ENCODE assay signal across 8 cellular contexts in the genomic region with DNA sequence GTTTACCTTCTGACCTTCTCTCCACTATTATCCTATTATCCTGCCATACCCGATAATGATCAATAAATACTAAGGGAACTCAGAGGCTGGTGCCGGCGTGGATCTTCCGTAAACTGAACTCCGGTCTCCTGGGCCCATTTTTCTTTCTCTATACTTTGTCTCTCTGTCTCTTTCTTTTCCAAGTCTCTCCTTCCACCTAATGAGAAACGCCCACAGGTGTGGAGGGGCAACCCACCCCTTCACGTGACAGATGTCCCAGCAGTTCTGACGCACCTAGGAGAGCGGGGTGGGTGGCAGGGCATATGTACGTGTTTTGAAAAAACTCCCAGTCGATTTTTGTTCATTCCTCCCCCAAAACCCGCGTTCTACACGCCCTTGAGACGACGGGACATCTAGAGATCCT. TPM values are rescaled to one million over a fixed set of nuclear protein-coding genes. Genes with fewer than 3 reads are reported as not detected.
DNase-seq lines count a peak whose midpoint lies in the region; ATAC-seq and TF ChIP-seq lines count a peak whose summit lies in the region.
"Not testable (repeated sequence)": the region's sequence is repeated elsewhere in the genome, so short reads cannot be mapped to it uniquely, and the experiment has no call there.

No MANE protein-coding gene starts in this region.

- not testable (repeated sequence) for H3K27me3 ChIP-seq in RWPE2 (ENCODE audit: insufficient read depth, poor library complexity, severe bottlenecking); liver (ENCODE audit: control insufficient read depth in 4 of 4, insufficient read depth in 4 of 4, low read length in 3 of 4); trophoblast cell (ENCODE audit: insufficient read depth, low read length); upper lobe of left lung

- peak overlapping the region; percentile 17 for H4K8ac ChIP-seq in trophoblast cell (ENCODE audit: low read depth, low read length)

- not testable (repeated sequence) for H2AK5ac ChIP-seq in trophoblast cell (ENCODE audit: low read length)

- ATAC-seq in HG02870 (IDR thresholded peaks at IDR 0.05; ENCODE audit: unreplicated experiment), result peak; percentile 1
- ATAC-seq in RWPE2 (ENCODE audit: low read depth); activated naive CD8-positive, alpha-beta T cell treated with anti-CD3 and anti-CD28 coated beads, Interleukin-2, amount 50 U/mL, for 24 hours; upper lobe of left lung (ENCODE audit: low FRiP score in 2 of 2): not testable (repeated sequence)

- not testable (repeated sequence) for TF ChIP-seq CTCF in RWPE2 (IDR thresholded peaks at IDR 0.05; ENCODE audit: poor library complexity, severe bottlenecking); epithelial cell of proximal tubule (conservative IDR thresholded peaks at IDR 0.05; ENCODE audit: low read depth, low read length); liver (IDR thresholded peaks at IDR 0.05; ENCODE audit: low read depth, low read length, missing input control); upper lobe of left lung (IDR thresholded peaks at IDR 0.05)

- H3K27me3 Mint-ChIP-seq in activated naive CD8-positive, alpha-beta T cell treated with anti-CD3 and anti-CD28 coated beads, Interleukin-2, amount 50 U/mL, for 24 hours, result not testable (repeated sequence)

- peak overlapping the region; percentile 98 for H3K4me3 Mint-ChIP-seq in activated naive CD8-positive, alpha-beta T cell treated with anti-CD3 and anti-CD28 coated beads, Interleukin-2, amount 50 U/mL, for 24 hours

- not testable (repeated sequence) for H3K79me2 ChIP-seq in trophoblast cell (ENCODE audit: control insufficient read depth, insufficient read depth, low read length, poor library complexity)

- TF ChIP-seq EP300 in upper lobe of left lung (IDR thresholded peaks at IDR 0.05), result not testable (repeated sequence)

- not testable (repeated sequence) for H3K9me3 ChIP-seq in RWPE2 (ENCODE audit: severe bottlenecking); liver (ENCODE audit: control insufficient read depth in 4 of 4, low read length in 3 of 4); trophoblast cell (ENCODE audit: insufficient read depth, low read depth, low read length); upper lobe of left lung

- peak overlapping the region; percentile 67 for H4K91ac ChIP-seq in trophoblast cell (ENCODE audit: low read depth, low read length)

- not testable (repeated sequence) for DNase-seq in RWPE2 (ENCODE audit: low spot score); activated naive CD8-positive, alpha-beta T cell treated with anti-CD3 and anti-CD28 coated beads, Interleukin-2, amount 50 U/mL, for 24 hours; epithelial cell of proximal tubule (ENCODE audit: low read depth); trophoblast cell; upper lobe of left lung

- H3K23ac ChIP-seq in trophoblast cell (ENCODE audit: low read length), result not testable (repeated sequence)

- peaks cover 27% of the 10 kb centered on the region for H3K79me1 ChIP-seq in trophoblast cell (ENCODE audit: low read length)

- H3K27ac ChIP-seq in RWPE2 (ENCODE audit: poor library complexity, severe bottlenecking) (peak overlapping the region; percentile 28), liver (ENCODE audit: low read depth in 1 of 2, low read length in 2 of 2) (peak overlapping the region in 1 of 2 donors; percentile 7), trophoblast cell (ENCODE audit: low read depth, low read length) (peak overlapping the region; percentile 91), upper lobe of left lung (peak overlapping the region; percentile 65 to 87 (median 73))

- peak in 1 of 4 donors; percentile 57 for TF ChIP-seq POLR2A in upper lobe of left lung (IDR thresholded peaks at IDR 0.05)

- peak overlapping the region; percentile 90 for H3K4me2 ChIP-seq in trophoblast cell (ENCODE audit: low read length)

- H4K12ac ChIP-seq in trophoblast cell (ENCODE audit: low read depth, low read length), result peak overlapping the region; percentile 11

- H3K4ac ChIP-seq in trophoblast cell (ENCODE audit: low read depth, low read length), result not testable (repeated sequence)

- WGBS in liver, result 8% methylated on average over 16 of the region's 16 CpGs
- no CpG with 5 or more reads among the region's 16 CpGs for WGBS in trophoblast cell (ENCODE audit: extremely low coverage, insufficient coverage, insufficient read length)
- 9 to 17% methylated on average over 16 of the region's 16 CpGs for WGBS in upper lobe of left lung, 2 donors

- H2BK12ac ChIP-seq in trophoblast cell (ENCODE audit: low read length), result peak overlapping the region; percentile 37

- H3K4me3 ChIP-seq in GM08714 (ENCODE audit: low read length) (peak overlapping the region; percentile 65; the same call in 1 of the 2 replicates), RWPE2 (ENCODE audit: severe bottlenecking) (peak overlapping the region; percentile 78), epithelial cell of proximal tubule (ENCODE audit: low read depth, low read length) (peak overlapping the region; percentile 84), liver (ENCODE audit: low read depth in 1 of 3, low read length in 3 of 3) (peak overlapping the region; percentile 36 to 84 (median 78)), trophoblast cell (ENCODE audit: low read depth, low read length) (peak overlapping the region; percentile 52), upper lobe of left lung (peak overlapping the region in 3 of 4 donors; percentile 71 to 85 (median 80))

- TF ChIP-seq RAD21 in liver (IDR thresholded peaks at IDR 0.05), result not testable (repeated sequence)

- H2AFZ ChIP-seq in trophoblast cell (ENCODE audit: insufficient read depth, low read length, poor library complexity), result peak overlapping the region; percentile 61

- peak overlapping the region; percentile 21 for H3K14ac ChIP-seq in trophoblast cell (ENCODE audit: low read length)

- H3K9ac ChIP-seq in liver (ENCODE audit: low read depth in 1 of 2, low read length in 2 of 2), result peak overlapping the region in 1 of 2 donors; percentile 12
- not testable (repeated sequence) for H3K9ac ChIP-seq in trophoblast cell (ENCODE audit: low read length)

- peak overlapping the region; percentile 96 for H3K27ac Mint-ChIP-seq in activated naive CD8-positive, alpha-beta T cell treated with anti-CD3 and anti-CD28 coated beads, Interleukin-2, amount 50 U/mL, for 24 hours

- not testable (repeated sequence) for H3K36me3 ChIP-seq in RWPE2 (ENCODE audit: low read depth); liver (ENCODE audit: control insufficient read depth in 4 of 4, insufficient read depth in 3 of 4, low read depth in 1 of 4, low read length in 3 of 4); trophoblast cell (ENCODE audit: control insufficient read depth in 1 of 2, insufficient read depth in 2 of 2, low read length in 2 of 2); upper lobe of left lung

- not testable (repeated sequence) for H3K18ac ChIP-seq in trophoblast cell (ENCODE audit: low read length)

- H2BK5ac ChIP-seq in trophoblast cell (ENCODE audit: low read depth, low read length, poor library complexity), result peak overlapping the region; percentile 76

- H3K4me1 Mint-ChIP-seq in activated naive CD8-positive, alpha-beta T cell treated with anti-CD3 and anti-CD28 coated beads, Interleukin-2, amount 50 U/mL, for 24 hours, result peaks cover 23% of the 10 kb centered on the region

- not testable (repeated sequence) for H3K9me3 Mint-ChIP-seq in activated naive CD8-positive, alpha-beta T cell treated with anti-CD3 and anti-CD28 coated beads, Interleukin-2, amount 50 U/mL, for 24 hours

- H3K4me1 ChIP-seq in RWPE2 (ENCODE audit: insufficient read depth, poor library complexity, severe bottlenecking) (peaks cover 14% of the 10 kb centered on the region), liver (ENCODE audit: control insufficient read depth in 4 of 4, insufficient read depth in 4 of 4, low read length in 3 of 4) (peaks cover 5 to 10% (median 8%) of the 10 kb centered on the region in 4 donors), trophoblast cell (ENCODE audit: control insufficient read depth in 1 of 2, insufficient read depth in 2 of 2, low read length in 2 of 2) (peaks cover 17 to 22% of the 10 kb centered on the region in 2 experiments), upper lobe of left lung (peaks cover 10 to 28% (median 14%) of the 10 kb centered on the region in 4 donors)

- H2BK120ac ChIP-seq in trophoblast cell (ENCODE audit: insufficient read depth, low read length, poor library complexity), result peak overlapping the region; percentile 83

- not testable (repeated sequence) for H3K36me3 Mint-ChIP-seq in activated naive CD8-positive, alpha-beta T cell treated with anti-CD3 and anti-CD28 coated beads, Interleukin-2, amount 50 U/mL, for 24 hours (ENCODE audit: low read depth)

RNA-seq across cellular contexts. Expression of a gene that starts 0.5 kb away (rescaled TPM):
- total RNA-seq in epithelial cell of proximal tubule, result 31.8 and 36.7 TPM in 2 replicates
- total RNA-seq in liver, result 10 to 100 TPM; 12.4 to 28.3 TPM
- 10 to 100 TPM; 16.7 to 30.2 TPM for polyA plus RNA-seq in liver
- 21.2 and 23.5 TPM in 2 replicates for polyA plus RNA-seq in trophoblast cell (2013)
- 10 to 100 TPM; 38.3 to 58.7 (median 42.5) TPM for total RNA-seq in upper lobe of left lung

RNA-seq across cellular contexts. Expression of a gene that starts 3.4 kb away (rescaled TPM):
- total RNA-seq in epithelial cell of proximal tubule, result 0.07 and 1.1 TPM in 2 replicates
- total RNA-seq in liver, result not detected
- polyA plus RNA-seq in liver, result under 1 TPM in 1 of 2 donors, not detected in 1; 0.61 TPM
- polyA plus RNA-seq in trophoblast cell (2013), result 27.9 and 32.3 TPM in 2 replicates
- total RNA-seq in upper lobe of left lung, result 1 to 10 TPM in 3 of 6 donors, under 1 TPM in 3; 0.46 to 5.2 (median 1.0) TPM

RNA-seq across cellular contexts. Expression of a gene that starts 20.6 kb away (rescaled TPM):
- total RNA-seq in epithelial cell of proximal tubule (2.5 TPM in 1 of 2 replicates, not detected in the other), liver (1 to 10 TPM in 1 of 2 donors, under 1 TPM in 1; 0.05 to 1.0 TPM), upper lobe of left lung (10 to 100 TPM in 2 of 6 donors, 1 to 10 TPM in 4; 2.1 to 37.7 (median 4.0) TPM)
- polyA plus RNA-seq in liver, result under 1 TPM; 0.22 to 0.55 TPM
- 7.7 and 7.9 TPM in 2 replicates for polyA plus RNA-seq in trophoblast cell (2013)

RNA-seq across cellular contexts. Expression of a gene that starts 30.0 kb away (rescaled TPM):
- total RNA-seq in epithelial cell of proximal tubule (19.3 and 21.1 TPM in 2 replicates), liver (1 to 10 TPM; 4.0 to 8.8 TPM), upper lobe of left lung (10 to 100 TPM in 3 of 6 donors, 1 to 10 TPM in 3; 2.1 to 14.4 (median 10.1) TPM)
- polyA plus RNA-seq in liver, result 1 to 10 TPM; 6.0 to 9.0 TPM
- polyA plus RNA-seq in trophoblast cell (2013), result 22.3 and 22.9 TPM in 2 replicates

RNA-seq across cellular contexts. Expression of a gene that starts 31.7 kb away (rescaled TPM):
- 115 and 164 TPM in 2 replicates for total RNA-seq in epithelial cell of proximal tubule
- 10 to 100 TPM; 27.5 to 73.2 TPM for total RNA-seq in liver
- 10 to 100 TPM; 72.0 to 98.8 TPM for polyA plus RNA-seq in liver
- polyA plus RNA-seq in trophoblast cell (2013), result 225 and 252 TPM in 2 replicates
- 100 to 1,000 TPM in 5 of 6 donors, 10 to 100 TPM in 1; 88.4 to 312 (median 188) TPM for total RNA-seq in upper lobe of left lung
